23 cellular contexts compared by ENCODE assay signal in the genomic region with DNA sequence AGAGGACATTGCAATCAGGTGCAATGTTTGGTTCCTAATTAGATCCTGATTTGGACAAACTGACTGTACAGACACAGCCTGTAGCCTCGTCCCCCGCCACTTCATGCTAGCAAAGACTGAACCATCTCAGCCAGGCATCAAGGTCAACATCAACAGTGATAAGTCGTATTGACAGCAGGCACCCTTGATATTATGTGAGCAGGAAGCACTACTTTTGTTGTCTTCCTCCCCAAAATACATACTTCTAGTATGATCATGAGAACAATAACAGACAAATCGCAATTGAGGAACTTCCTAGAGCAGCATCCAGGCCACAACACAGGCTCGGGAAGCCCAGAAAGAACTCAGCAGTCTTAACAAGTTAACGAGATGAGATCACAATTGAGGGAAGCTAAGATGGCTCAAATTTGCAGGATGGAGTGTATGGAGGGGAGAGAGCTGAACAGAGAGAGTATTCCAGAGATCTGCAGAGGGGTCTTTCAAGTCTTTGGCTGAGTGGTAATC. TPM values are rescaled to one million over a fixed set of nuclear protein-coding genes. Genes with fewer than 3 reads are reported as not detected.
DNase-seq lines count a peak whose midpoint lies in the region; ATAC-seq and TF ChIP-seq lines count a peak whose summit lies in the region.
"Had no signal": no experiment of that assay in that cellular context is flagged by ENCODE, and none has a peak within 500 bp of the region (broad histone marks: within the 10 kb centered on the region; RNA-seq: fewer than 3 reads in every experiment).

No MANE protein-coding gene starts in this region.

- ATAC-seq in left lobe of liver = no peak
- no peak for ATAC-seq in GM18520 (IDR thresholded peaks at IDR 0.05; ENCODE audit: unreplicated experiment)
- no peak for ATAC-seq in SK-N-SH treated with all-trans-retinoic acid at 6 μM for 48 hours
- no peak for ATAC-seq in right cardiac atrium
- ATAC-seq: K562, PC-3 had no signal

- 64% methylated on average over 6 of the region's 6 CpGs for WGBS in right cardiac atrium

- DNase-seq in Kasumi-1 (lab: John Stamatoyannopoulos, UW) (peak; percentile 12 to 25), NOMO-1 treated with dmso at 0.1 percent for 144 hours (lab: John Stamatoyannopoulos, UW; ENCODE audit: unreplicated experiment) (peak; percentile 31), left lobe of liver (ENCODE audit: low spot score) (peak; percentile 4), NCI-H1417 treated with DMSO at 0.1 percent for 48 hours (lab: John Stamatoyannopoulos, UW) (no peak), right cardiac atrium (no peak)
- DNase-seq: C1 segment of cervical spinal cord; Caco-2; CD4-positive, alpha-beta memory T cell; GF-D8; MM.1S; NCI-H1105; NCI-H2029; NCI-H2227 treated with DMSO at 0.1 percent for 48 hours; NCI-H69; PC-3; SK-N-SH; T-helper 2 cell had no signal

- intact Hi-C loops in right cardiac atrium (cut with DNase I) = no loop called here

- H4K20me1 ChIP-seq in BLaER1 treated with 17β-estradiol and CSF1 and Interleukin-3, amounts not matched to agents 10 nM and 100 nM = peaks cover 0 to 10% (median 0%) of the 10 kb centered on the region in 11 experiments; a peak in 1 of 22 replicates

- H3K36me3 ChIP-seq in BLaER1 treated with 17β-estradiol and CSF1 and Interleukin-3, amounts not matched to agents 10 nM and 100 nM = no peaks in the 10 kb centered on the region

- no peak overlapping the region for H3K4me3 ChIP-seq in BLaER1 treated with 17β-estradiol and CSF1 and Interleukin-3, amounts not matched to agents 10 nM and 100 nM
- no peak overlapping the region for H3K4me3 ChIP-seq in right cardiac atrium (ENCODE audit: low read length)
- H3K4me3 ChIP-seq: K562 had no signal

- H3K9me3 ChIP-seq in BLaER1 treated with 17β-estradiol and CSF1 and Interleukin-3, amounts not matched to agents 10 nM and 100 nM (replicated peaks in 1 of 11) = peaks cover 0 to 6% (median 0%) of the 10 kb centered on the region in 11 experiments; a peak in 2 of 22 replicates
- H3K9me3 ChIP-seq in right cardiac atrium (ENCODE audit: control insufficient read depth, low read length) = no peaks in the 10 kb centered on the region
- H3K9me3 ChIP-seq: Caco-2, SK-N-SH had no signal

- H3K4me2 ChIP-seq in BLaER1 treated with 17β-estradiol and CSF1 and Interleukin-3, amounts not matched to agents 10 nM and 100 nM = peak overlapping the region in 7 of 11 experiments; percentile 3 to 38 (median 11); a peak in 7 of 22 replicates
- H3K4me2 ChIP-seq: SK-N-SH had no signal

- peaks cover 0 to 56% (median 0%) of the 10 kb centered on the region in 11 experiments; a peak in 8 of 22 replicates for H3K27me3 ChIP-seq in BLaER1 treated with 17β-estradiol and CSF1 and Interleukin-3, amounts not matched to agents 10 nM and 100 nM
- H3K27me3 ChIP-seq in right cardiac atrium (ENCODE audit: control insufficient read depth, insufficient read depth) = no peaks in the 10 kb centered on the region

- no peak overlapping the region for H3K9ac ChIP-seq in BLaER1 treated with 17β-estradiol and CSF1 and Interleukin-3, amounts not matched to agents 10 nM and 100 nM
- H3K9ac ChIP-seq: SK-N-SH had no signal

- H3K4me1 ChIP-seq in BLaER1 treated with 17β-estradiol and CSF1 and Interleukin-3, amounts not matched to agents 10 nM and 100 nM = peaks cover 14 to 26% (median 18%) of the 10 kb centered on the region in 10 experiments
- H3K4me1 ChIP-seq in right cardiac atrium (ENCODE audit: control insufficient read depth, insufficient read depth, low read length) = no peaks in the 10 kb centered on the region
- H3K4me1 ChIP-seq: Caco-2 had no signal

- H3K27ac ChIP-seq in BLaER1 treated with 17β-estradiol and CSF1 and Interleukin-3, amounts not matched to agents 10 nM and 100 nM = no peak overlapping the region
- no peak overlapping the region for H3K27ac ChIP-seq in right cardiac atrium (ENCODE audit: low read length)

TF ChIP-seq in SK-N-SH treated with all-trans-retinoic acid at 6 μM for 48 hours, 23 proteins besides CTCF, POLR2A, EP300 and RAD21 (continues in another document):
- TF ChIP-seq BACH2 (CRISPR knock-in tag; IDR thresholded peaks at IDR 0.05; ENCODE audit: borderline replicate concordance) (no peak), ZFP30 (CRISPR knock-in tag; IDR thresholded peaks at IDR 0.05) (no peak), ZNF70 (CRISPR knock-in tag; IDR thresholded peaks at IDR 0.05) (no peak), SNAI2 (CRISPR knock-in tag; IDR thresholded peaks at IDR 0.05) (no peak), ISL1 (CRISPR knock-in tag; IDR thresholded peaks at IDR 0.05) (no peak), TCF4 (CRISPR knock-in tag; IDR thresholded peaks at IDR 0.05; ENCODE audit: borderline replicate concordance) (no peak), TOX (CRISPR knock-in tag; IDR thresholded peaks at IDR 0.05; ENCODE audit: borderline replicate concordance) (no peak), ZNF8 (CRISPR knock-in tag; IDR thresholded peaks at IDR 0.05) (no peak), ARNTL (CRISPR knock-in tag; IDR thresholded peaks at IDR 0.05; ENCODE audit: borderline replicate concordance, low read depth) (no peak), ZNF565 (CRISPR knock-in tag; conservative IDR thresholded peaks at IDR 0.05; ENCODE audit: low read depth) (no peak)
- TF ChIP-seq, protein P1, sequence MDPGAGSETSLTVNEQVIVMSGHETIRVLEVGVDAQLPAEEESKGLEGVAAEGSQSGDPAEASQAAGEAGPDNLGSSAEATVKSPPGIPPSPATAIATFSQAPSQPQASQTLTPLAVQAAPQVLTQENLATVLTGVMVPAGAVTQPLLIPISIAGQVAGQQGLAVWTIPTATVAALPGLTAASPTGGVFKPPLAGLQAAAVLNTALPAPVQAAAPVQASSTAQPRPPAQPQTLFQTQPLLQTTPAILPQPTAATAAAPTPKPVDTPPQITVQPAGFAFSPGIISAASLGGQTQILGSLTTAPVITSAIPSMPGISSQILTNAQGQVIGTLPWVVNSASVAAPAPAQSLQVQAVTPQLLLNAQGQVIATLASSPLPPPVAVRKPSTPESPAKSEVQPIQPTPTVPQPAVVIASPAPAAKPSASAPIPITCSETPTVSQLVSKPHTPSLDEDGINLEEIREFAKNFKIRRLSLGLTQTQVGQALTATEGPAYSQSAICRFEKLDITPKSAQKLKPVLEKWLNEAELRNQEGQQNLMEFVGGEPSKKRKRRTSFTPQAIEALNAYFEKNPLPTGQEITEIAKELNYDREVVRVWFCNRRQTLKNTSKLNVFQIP (CRISPR knock-in tag; IDR thresholded peaks at IDR 0.05; ENCODE audit: borderline replicate concordance, low read depth) = no peak
- TF ChIP-seq, protein P2, sequence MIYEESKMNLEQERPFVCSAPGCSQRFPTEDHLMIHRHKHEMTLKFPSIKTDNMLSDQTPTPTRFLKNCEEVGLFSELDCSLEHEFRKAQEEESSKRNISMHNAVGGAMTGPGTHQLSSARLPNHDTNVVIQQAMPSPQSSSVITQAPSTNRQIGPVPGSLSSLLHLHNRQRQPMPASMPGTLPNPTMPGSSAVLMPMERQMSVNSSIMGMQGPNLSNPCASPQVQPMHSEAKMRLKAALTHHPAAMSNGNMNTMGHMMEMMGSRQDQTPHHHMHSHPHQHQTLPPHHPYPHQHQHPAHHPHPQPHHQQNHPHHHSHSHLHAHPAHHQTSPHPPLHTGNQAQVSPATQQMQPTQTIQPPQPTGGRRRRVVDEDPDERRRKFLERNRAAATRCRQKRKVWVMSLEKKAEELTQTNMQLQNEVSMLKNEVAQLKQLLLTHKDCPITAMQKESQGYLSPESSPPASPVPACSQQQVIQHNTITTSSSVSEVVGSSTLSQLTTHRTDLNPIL (CRISPR knock-in tag; IDR thresholded peaks at IDR 0.05; ENCODE audit: low read depth) = no peak
- TF ChIP-seq, protein P3, sequence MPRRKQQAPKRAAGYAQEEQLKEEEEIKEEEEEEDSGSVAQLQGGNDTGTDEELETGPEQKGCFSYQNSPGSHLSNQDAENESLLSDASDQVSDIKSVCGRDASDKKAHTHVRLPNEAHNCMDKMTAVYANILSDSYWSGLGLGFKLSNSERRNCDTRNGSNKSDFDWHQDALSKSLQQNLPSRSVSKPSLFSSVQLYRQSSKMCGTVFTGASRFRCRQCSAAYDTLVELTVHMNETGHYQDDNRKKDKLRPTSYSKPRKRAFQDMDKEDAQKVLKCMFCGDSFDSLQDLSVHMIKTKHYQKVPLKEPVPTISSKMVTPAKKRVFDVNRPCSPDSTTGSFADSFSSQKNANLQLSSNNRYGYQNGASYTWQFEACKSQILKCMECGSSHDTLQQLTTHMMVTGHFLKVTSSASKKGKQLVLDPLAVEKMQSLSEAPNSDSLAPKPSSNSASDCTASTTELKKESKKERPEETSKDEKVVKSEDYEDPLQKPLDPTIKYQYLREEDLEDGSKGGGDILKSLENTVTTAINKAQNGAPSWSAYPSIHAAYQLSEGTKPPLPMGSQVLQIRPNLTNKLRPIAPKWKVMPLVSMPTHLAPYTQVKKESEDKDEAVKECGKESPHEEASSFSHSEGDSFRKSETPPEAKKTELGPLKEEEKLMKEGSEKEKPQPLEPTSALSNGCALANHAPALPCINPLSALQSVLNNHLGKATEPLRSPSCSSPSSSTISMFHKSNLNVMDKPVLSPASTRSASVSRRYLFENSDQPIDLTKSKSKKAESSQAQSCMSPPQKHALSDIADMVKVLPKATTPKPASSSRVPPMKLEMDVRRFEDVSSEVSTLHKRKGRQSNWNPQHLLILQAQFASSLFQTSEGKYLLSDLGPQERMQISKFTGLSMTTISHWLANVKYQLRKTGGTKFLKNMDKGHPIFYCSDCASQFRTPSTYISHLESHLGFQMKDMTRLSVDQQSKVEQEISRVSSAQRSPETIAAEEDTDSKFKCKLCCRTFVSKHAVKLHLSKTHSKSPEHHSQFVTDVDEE (CRISPR knock-in tag; IDR thresholded peaks at IDR 0.05) = no peak
- TF ChIP-seq, protein P4, sequence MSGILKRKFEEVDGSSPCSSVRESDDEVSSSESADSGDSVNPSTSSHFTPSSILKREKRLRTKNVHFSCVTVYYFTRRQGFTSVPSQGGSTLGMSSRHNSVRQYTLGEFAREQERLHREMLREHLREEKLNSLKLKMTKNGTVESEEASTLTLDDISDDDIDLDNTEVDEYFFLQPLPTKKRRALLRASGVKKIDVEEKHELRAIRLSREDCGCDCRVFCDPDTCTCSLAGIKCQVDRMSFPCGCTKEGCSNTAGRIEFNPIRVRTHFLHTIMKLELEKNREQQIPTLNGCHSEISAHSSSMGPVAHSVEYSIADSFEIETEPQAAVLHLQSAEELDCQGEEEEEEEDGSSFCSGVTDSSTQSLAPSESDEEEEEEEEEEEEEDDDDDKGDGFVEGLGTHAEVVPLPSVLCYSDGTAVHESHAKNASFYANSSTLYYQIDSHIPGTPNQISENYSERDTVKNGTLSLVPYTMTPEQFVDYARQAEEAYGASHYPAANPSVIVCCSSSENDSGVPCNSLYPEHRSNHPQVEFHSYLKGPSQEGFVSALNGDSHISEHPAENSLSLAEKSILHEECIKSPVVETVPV (CRISPR knock-in tag; IDR thresholded peaks at IDR 0.05) = no peak

RNA-seq across cellular contexts. Expression of a gene that starts 20.4 kb away (rescaled TPM):
- total RNA-seq in left lobe of liver (not detected), right cardiac atrium (not detected)
- 0.02 TPM for polyA plus RNA-seq in right cardiac atrium
- total RNA-seq: Caco-2; CD4-positive, alpha-beta memory T cell; NCI-H460; PC-3 had no signal
- polyA plus RNA-seq: AG04450; CD4-positive, alpha-beta memory T cell; SK-N-SH had no signal

RNA-seq across cellular contexts. Expression of a gene that starts 25.5 kb away (rescaled TPM):
- total RNA-seq in left lobe of liver = 0.13 TPM
- not detected for total RNA-seq in right cardiac atrium
- not detected for polyA plus RNA-seq in right cardiac atrium
- total RNA-seq: Caco-2; CD4-positive, alpha-beta memory T cell; NCI-H460; PC-3 had no signal
- polyA plus RNA-seq: AG04450; CD4-positive, alpha-beta memory T cell; SK-N-SH had no signal

RNA-seq across cellular contexts. Expression of a gene that starts 55.7 kb away (rescaled TPM):
- not detected for total RNA-seq in left lobe of liver
- not detected for total RNA-seq in right cardiac atrium
- polyA plus RNA-seq in right cardiac atrium = not detected
- total RNA-seq: Caco-2; CD4-positive, alpha-beta memory T cell; K562; NCI-H460; PC-3 had no signal
- polyA plus RNA-seq: AG04450; CD4-positive, alpha-beta memory T cell; K562; SK-N-SH had no signal

Comparison
In these comparisons a context has a peak if more than half of its experiments do, and no peak if none do; other contexts are left out.
1. DNase-seq: peak in Kasumi-1 (2 of 2), NOMO-1 treated with dmso at 0.1 percent for 144 hours (single experiment) and left lobe of liver (single experiment); none in NCI-H1417 treated with DMSO at 0.1 percent for 48 hours (single experiment) and right cardiac atrium (0 of 3).